Comparison of ENCODE assay signal across 1 cellular context in genomic region chr11:111557425-111558111, GRCh38.
TF ChIP-seq lines count a peak whose summit lies in the region.

No MANE protein-coding gene starts in this region.

TF ChIP-seq in SK-N-SH treated with all-trans-retinoic acid at 6 μM for 48 hours, 23 proteins besides CTCF, POLR2A, EP300 and RAD21 (continued from another document):
- TF ChIP-seq CSRNP3 (CRISPR knock-in tag; IDR thresholded peaks at IDR 0.05) (peak; percentile 80), ARNTL (CRISPR knock-in tag; IDR thresholded peaks at IDR 0.05; ENCODE audit: borderline replicate concordance, low read depth) (no peak), ISL1 (CRISPR knock-in tag; IDR thresholded peaks at IDR 0.05) (peak; percentile 97), POU6F1 (CRISPR knock-in tag; IDR thresholded peaks at IDR 0.05; ENCODE audit: borderline replicate concordance, low read depth) (0 out of 2 replicates have a peak, but pooled peaks have one; percentile 15)
